ENCODE assay signal across 11 cellular contexts in genomic region chr6:24296944-24297343, GRCh38.
"Had no signal": no experiment of that assay in that cellular context is flagged by ENCODE, and none has a peak within 500 bp of the region (broad histone marks: within the 10 kb centered on the region; RNA-seq: fewer than 3 reads in every experiment).

No MANE protein-coding gene starts in this region.

- H3K36me3 ChIP-seq: HAP-1 had no signal

- ATAC-seq: GM23338, HCT116 had no signal

- H3K4me2 ChIP-seq: GM23338 had no signal

- FAIRE-seq: H1, H54 had no signal

- H3K27ac ChIP-seq: GM23248 had no signal

- H2AFZ ChIP-seq: GM23248, GM23338 had no signal

- H3K4me3 ChIP-seq: GM23248, GM23338, HAP-1 had no signal

- H3K9me3 ChIP-seq: HAP-1 had no signal

- DNase-seq: GM23248, GOT3, H7, H9, HCEC 1CT, HFFc6 had no signal

- H3K9ac ChIP-seq: GM23248 had no signal

- H3K4me1 ChIP-seq: HAP-1 had no signal
